Comparison of ENCODE assay signal across 8 cellular contexts in genomic region chr12:10749700-10750384, GRCh38. TPM values are rescaled to one million over a fixed set of nuclear protein-coding genes. Genes with fewer than 3 reads are reported as not detected.
DNase-seq lines count a peak whose midpoint lies in the region; ATAC-seq and TF ChIP-seq lines count a peak whose summit lies in the region.

No MANE protein-coding gene starts in this region.

- H3K27ac ChIP-seq in coronary artery (peak overlapping the region; percentile 40 to 46), left lung (peak overlapping the region in 1 of 2 donors; percentile 45)

- CTCF ChIA-PET in activated CD4-positive, alpha-beta T cell treated with anti-CD3 and anti-CD28 coated beads for 36 hours (lab: Charles Lee), result interaction anchor here (0.6 to 2.4 kb wide), 36 partner anchors 9 to 1584 kb away, joined by 3 to 18 read pairs (median 4); partner anchors contain the start of genes MAGOHB and YBX3

- H3K4me3 ChIP-seq in coronary artery (peak overlapping the region; percentile 54), left lung (peak overlapping the region in 1 of 2 donors; percentile 9)

- H3K4me1 Mint-ChIP-seq in activated CD4-positive, alpha-beta T cell treated with anti-CD3 and anti-CD28 coated beads for 36 hours, result peaks cover 9% of the 10 kb centered on the region

- no peaks in the 10 kb centered on the region for H3K9me3 Mint-ChIP-seq in activated CD4-positive, alpha-beta T cell treated with anti-CD3 and anti-CD28 coated beads for 36 hours (ENCODE audit: low read depth)

- H3K4me1 ChIP-seq in left lung, result peaks cover 0 to 16% of the 10 kb centered on the region in 2 donors

- ATAC-seq in GM18873 (IDR thresholded peaks at IDR 0.05; ENCODE audit: low FRiP score, unreplicated experiment) (peak; percentile 90), HG03196 (IDR thresholded peaks at IDR 0.05; ENCODE audit: unreplicated experiment) (peak; percentile 92), left lung (peak; percentile 98)
- peak; percentile 97 for ATAC-seq in activated CD4-positive, alpha-beta T cell treated with anti-CD3 and anti-CD28 coated beads for 36 hours

- intact Hi-C loops in activated CD4-positive, alpha-beta T cell treated with anti-CD3 and anti-CD28 coated beads for 36 hours (cut with DNase I, micrococcal nuclease), result loop anchor here (1.0 to 5.0 kb wide), 5 partner anchors 28 to 737 kb away; partner anchors contain the start of genes MAGOHB (in 2 of the 2) and STYK1 (in 1 of the 2)
- intact Hi-C loops in left lung (cut with DNase I), result no loop called here

- H3K27me3 Mint-ChIP-seq in activated CD4-positive, alpha-beta T cell treated with anti-CD3 and anti-CD28 coated beads for 36 hours, result peaks cover 28% of the 10 kb centered on the region

- peak overlapping the region; percentile 49 for H3K27ac Mint-ChIP-seq in activated CD4-positive, alpha-beta T cell treated with anti-CD3 and anti-CD28 coated beads for 36 hours

- no peaks in the 10 kb centered on the region for H3K36me3 Mint-ChIP-seq in activated CD4-positive, alpha-beta T cell treated with anti-CD3 and anti-CD28 coated beads for 36 hours (ENCODE audit: low read depth)

- POLR2A ChIA-PET in activated CD4-positive, alpha-beta T cell treated with anti-CD3 and anti-CD28 coated beads for 36 hours (lab: Charles Lee), result no interaction called here

- no peaks in the 10 kb centered on the region for H3K9me3 ChIP-seq in left lung

- peaks cover 0 to 4% of the 10 kb centered on the region in 2 donors for H3K27me3 ChIP-seq in left lung

- peak overlapping the region; percentile 46 for H3K4me3 Mint-ChIP-seq in activated CD4-positive, alpha-beta T cell treated with anti-CD3 and anti-CD28 coated beads for 36 hours

- TF ChIP-seq CTCF in AG09319 (IDR thresholded peaks at IDR 0.05; ENCODE audit: low read depth, low read length), result peak; percentile 92
- peak; percentile 74 for TF ChIP-seq CTCF in coronary artery (IDR thresholded peaks at IDR 0.05)
- TF ChIP-seq CTCF in left lung (IDR thresholded peaks at IDR 0.05), result peak; percentile 80 to 87

- H3K36me3 ChIP-seq in left lung, result no peaks in the 10 kb centered on the region

- peak; percentile 78 for DNase-seq in AG09319 (ENCODE audit: extremely low read depth, low read depth)
- peak; percentile 64 for DNase-seq in NCI-H446 treated with DMSO at 0.1 percent for 48 hours (lab: John Stamatoyannopoulos, UW)
- peak; percentile 79 for DNase-seq in activated CD4-positive, alpha-beta T cell treated with anti-CD3 and anti-CD28 coated beads for 36 hours
- peak; percentile 87 for DNase-seq in coronary artery (ENCODE audit: low spot score)
- peak in 1 of 2 donors; percentile 63 for DNase-seq in left lung
- peak; percentile 54 for DNase-seq in stimulated activated CD4-positive, alpha-beta T cell treated with anti-CD3 and anti-CD28 coated beads, Interleukin-4, amount 100 ng/mL, for 1 hour

RNA-seq across cellular contexts. Expression of gene YBX3, which starts 26.7 kb away (rescaled TPM):
- 100 to 1,000 TPM; 157 to 175 TPM for total RNA-seq in activated CD4-positive, alpha-beta T cell treated with anti-CD3 and anti-CD28 coated beads for 36 hours
- 100 to 1,000 TPM; 195 to 285 TPM for total RNA-seq in left lung

RNA-seq across cellular contexts. Expression of gene TAS2R7, which starts 52.6 kb away (rescaled TPM):
- not detected for total RNA-seq in activated CD4-positive, alpha-beta T cell treated with anti-CD3 and anti-CD28 coated beads for 36 hours
- total RNA-seq in left lung, result not detected

RNA-seq across cellular contexts. Expression of gene TAS2R8, which starts 57.2 kb away (rescaled TPM):
- total RNA-seq in activated CD4-positive, alpha-beta T cell treated with anti-CD3 and anti-CD28 coated beads for 36 hours, result not detected
- not detected for total RNA-seq in left lung

Comparison
In these comparisons a context has a peak if more than half of its experiments do, and no peak if none do; other contexts are left out.
1. intact Hi-C loops: an anchor here in activated CD4-positive, alpha-beta T cell treated with anti-CD3 and anti-CD28 coated beads for 36 hours (1.0 to 5.0 kb wide); none called in left lung.